ENCODE assay signal across 8 cellular contexts in the genomic region with DNA sequence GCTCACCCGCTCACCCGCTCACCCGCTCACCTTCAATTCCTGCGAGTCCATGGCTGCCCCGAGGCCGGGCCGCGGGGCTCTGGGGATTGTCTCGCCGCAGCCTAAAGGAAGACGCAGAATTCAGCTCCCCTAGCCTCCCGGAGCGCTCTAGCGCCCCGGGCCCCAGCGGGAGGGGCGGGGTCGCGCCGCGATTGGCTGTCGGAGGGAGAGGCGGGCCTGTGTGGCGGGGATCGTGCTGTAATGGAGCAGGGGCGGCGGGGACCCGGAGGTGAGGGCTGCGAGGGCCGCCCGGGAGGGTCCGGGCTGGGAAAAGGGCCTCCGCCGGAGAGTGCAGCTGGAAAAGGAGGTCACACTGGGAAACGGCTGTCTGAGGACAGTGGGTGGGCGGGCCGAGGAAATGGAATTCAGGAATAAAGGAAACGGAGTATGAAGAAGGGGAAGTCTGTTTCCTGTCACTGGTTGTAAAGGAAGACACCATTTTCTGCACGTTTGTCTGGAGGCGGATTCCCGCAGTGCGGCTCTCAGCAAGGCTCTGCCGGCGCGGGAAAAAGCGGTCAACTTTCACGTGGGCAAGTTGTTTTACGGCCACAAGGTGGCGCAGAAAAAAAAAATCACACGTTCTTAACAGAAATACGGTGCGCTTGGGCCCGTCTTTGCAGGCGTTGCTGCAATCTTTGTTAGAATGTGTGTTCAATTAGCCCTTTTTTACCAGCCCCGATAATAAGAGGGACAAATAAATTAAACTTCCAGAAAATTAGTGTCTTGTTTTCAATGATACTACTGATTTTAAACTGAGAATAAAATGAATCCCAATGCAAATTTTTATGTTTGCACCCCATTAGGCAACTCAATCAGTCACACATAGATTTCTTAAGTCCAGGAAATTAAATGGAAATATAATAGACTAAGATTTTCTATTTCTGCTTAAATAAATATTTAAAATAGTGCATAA. TPM values are rescaled to one million over a fixed set of nuclear protein-coding genes. Genes with fewer than 3 reads are reported as not detected.
DNase-seq lines count a peak whose midpoint lies in the region; ATAC-seq, FAIRE-seq and TF ChIP-seq lines count a peak whose summit lies in the region.

A gene (minus strand): TSS at position 122 of the 952 bp plus-strand sequence. CDS start 71 bp downstream, at position 51.

- H3K27ac Mint-ChIP-seq in T-cell (peak within 1 kb of the TSS; percentile 65 to 82), type B pancreatic cell (no peak within 1 kb of the TSS)

- H3K27ac ChIP-seq in adrenal gland (peak within 1 kb of the TSS in 4 of 5 donors; percentile 65 to 90 (median 85)), heart left ventricle (peak within 1 kb of the TSS; percentile 23 to 91 (median 84))

- TF ChIP-seq CTCF in adrenal gland (IDR thresholded peaks at IDR 0.05) (peak; percentile 75 to 91 (median 84)), heart left ventricle (IDR thresholded peaks at IDR 0.05) (peak; percentile 78 to 88 (median 84)), type B pancreatic cell (conservative IDR thresholded peaks at IDR 0.05) (peak; percentile 93)

- intact Hi-C loops in adrenal gland (cut with DNase I), result loop anchor here in 1 of 2 donors (5.0 kb wide), 1 partner anchor 173 kb away; a partner anchor contains a TSS
- intact Hi-C loops in heart left ventricle (cut with DNase I), result loop anchor here in 8 of 10 donors (2.0 to 10.0 kb wide), 4 partner anchors 171 to 231 kb away; a partner anchor contains a TSS

- H3K9me3 Mint-ChIP-seq in T-cell, result no peaks in the 10 kb centered on the region
- H3K9me3 Mint-ChIP-seq in type B pancreatic cell, result no peaks in the 10 kb centered on the region

- H3K27me3 ChIP-seq in adrenal gland (no peaks in the 10 kb centered on the region), heart left ventricle (no peaks in the 10 kb centered on the region)

- POLR2A ChIA-PET in T-cell (lab: Charles Lee), result interaction anchor here (0.8 kb wide), 2 partner anchors 12 to 80 kb away, joined by 4 to 5 read pairs; no protein-coding TSS in a partner anchor

- H3K4me3 ChIP-seq in adrenal gland (peak within 1 kb of the TSS in 3 of 4 donors; percentile 40 to 72 (median 63)), heart left ventricle (peak within 1 kb of the TSS; percentile 54 to 91 (median 80))

- CTCF ChIA-PET in T-cell (lab: Charles Lee), result interaction anchor here (0.6 to 1.6 kb wide), 7 partner anchors 9 to 174 kb away, joined by 3 to 9 read pairs (median 6); a partner anchor contains a TSS

- H3K36me3 ChIP-seq in adrenal gland (replicated peaks in 1 of 2) (no peaks in the 10 kb centered on the region), heart left ventricle (peaks cover 0 to 7% (median 3%) of the 10 kb centered on the region in 9 donors)

- WGBS in adrenal gland, 4 donors, result 0 to 1% (median 0%) methylated on average over 47 to 55 of the region's 55 CpGs
- WGBS in heart left ventricle, 4 donors, result 0 to 1% (median 1%) methylated on average over 34 to 55 of the region's 55 CpGs

- H3K27me3 Mint-ChIP-seq in T-cell (no peaks in the 10 kb centered on the region), type B pancreatic cell (no peaks in the 10 kb centered on the region)

- peak; percentile 93 for FAIRE-seq in GM12891 (lab: Jason Lieb, UNC)

- H3K9me3 ChIP-seq in adrenal gland (replicated peaks in 1 of 3) (no peaks in the 10 kb centered on the region), heart left ventricle (no peaks in the 10 kb centered on the region)

- ATAC-seq in HG02840 (IDR thresholded peaks at IDR 0.05; ENCODE audit: low FRiP score, unreplicated experiment) (peak; percentile 97), T-cell (replicated peaks in 1 of 4) (peak; percentile 96 to 98 (median 96)), heart left ventricle (peak; percentile 100)

- H3K4me3 Mint-ChIP-seq in T-cell, result peak within 1 kb of the TSS in 1 of 3 donors; percentile 40
- peak within 1 kb of the TSS; percentile 70 for H3K4me3 Mint-ChIP-seq in type B pancreatic cell

- H3K36me3 Mint-ChIP-seq in T-cell (no peaks in the 10 kb centered on the region), type B pancreatic cell (no peaks in the 10 kb centered on the region)

- H3K4me1 ChIP-seq in adrenal gland (replicated peaks in 1 of 2) (peaks cover 0 to 19% of the 10 kb centered on the region in 2 donors), heart left ventricle (peaks cover 0 to 37% (median 20%) of the 10 kb centered on the region in 12 donors)

- H3K4me1 Mint-ChIP-seq in T-cell (peaks cover 17 to 30% (median 18%) of the 10 kb centered on the region in 3 donors), type B pancreatic cell (ENCODE audit: unreplicated experiment) (no peaks in the 10 kb centered on the region)

- DNase-seq in GM12891 (ENCODE audit: insufficient read length, low spot score), result peak; percentile 85
- peak; percentile 88 for DNase-seq in NCI-H1436 treated with DMSO at 0.1 percent for 48 hours (lab: John Stamatoyannopoulos, UW)
- peak; percentile 87 to 95 (median 92) for DNase-seq in T-cell
- peak; percentile 95 to 97 (median 95) for DNase-seq in adrenal gland
- peak; percentile 96 to 97 (median 97) for DNase-seq in heart left ventricle
- peak; percentile 95 for DNase-seq in pons (ENCODE audit: low spot score)
- peak; percentile 96 for DNase-seq in type B pancreatic cell (ENCODE audit: extremely low spot score, unreplicated experiment)

- TF ChIP-seq POLR2A in GM12891 (IDR thresholded peaks at IDR 0.05; ENCODE audit: low read depth, low read length), result peak; percentile 59; the same call in 1 of the 2 replicates
- peak; percentile 58 to 83 for TF ChIP-seq POLR2A in adrenal gland (IDR thresholded peaks at IDR 0.05)
- TF ChIP-seq POLR2A in heart left ventricle (IDR thresholded peaks at IDR 0.05), result peak; percentile 21 to 64

TF ChIP-seq in GM12891, 5 proteins besides CTCF, POLR2A, EP300 and RAD21:
- TF ChIP-seq POLR2AphosphoS5 (IDR thresholded peaks at IDR 0.05; ENCODE audit: low read depth, low read length) (peak; percentile 59; the same call in 1 of the 2 replicates), SPI1 (IDR thresholded peaks at IDR 0.05; ENCODE audit: low read depth, low read length) (peak; percentile 46; the same call in 1 of the 2 replicates), TAF1 (IDR thresholded peaks at IDR 0.05; ENCODE audit: low read depth, low read length) (peak; percentile 37; the same call in 1 of the 2 replicates), PAX5 (IDR thresholded peaks at IDR 0.05; ENCODE audit: insufficient read depth, low read length, severe bottlenecking) (no peak), POU2F2 (IDR thresholded peaks at IDR 0.05; ENCODE audit: low read depth, low read length) (no peak; the same call in 1 of the 2 replicates)

RNA-seq across cellular contexts. Expression of the gene that starts here (rescaled TPM):
- 5.0 TPM for polyA plus RNA-seq in GM12891 (2012; ENCODE audit: low read depth, missing spikeins)
- total RNA-seq in T-cell (10 to 100 TPM; 20.5 to 31.4 (median 23.4) TPM), adrenal gland (10 to 100 TPM in 4 of 8 donors, 1 to 10 TPM in 4; 4.8 to 25.7 (median 11.8) TPM), heart left ventricle (10 to 100 TPM in 8 of 9 donors, 1 to 10 TPM in 1; 8.8 to 16.1 (median 13.6) TPM), type B pancreatic cell (ENCODE audit: low replicate concordance) (12.0 and 25.8 TPM in 2 replicates)
- polyA plus RNA-seq in adrenal gland (10 to 100 TPM in 1 of 3 donors, 1 to 10 TPM in 2; 8.4 to 10.9 (median 8.7) TPM), heart left ventricle (1 to 10 TPM; 3.7 to 5.4 TPM)

Comparison
In these comparisons a context has a peak if more than half of its experiments do, and no peak if none do; other contexts are left out.
1. Peak in every context shown above with its lines: DNase-seq, ATAC-seq, H3K4me3 ChIP-seq and H3K27ac ChIP-seq.